In the genomic region with DNA sequence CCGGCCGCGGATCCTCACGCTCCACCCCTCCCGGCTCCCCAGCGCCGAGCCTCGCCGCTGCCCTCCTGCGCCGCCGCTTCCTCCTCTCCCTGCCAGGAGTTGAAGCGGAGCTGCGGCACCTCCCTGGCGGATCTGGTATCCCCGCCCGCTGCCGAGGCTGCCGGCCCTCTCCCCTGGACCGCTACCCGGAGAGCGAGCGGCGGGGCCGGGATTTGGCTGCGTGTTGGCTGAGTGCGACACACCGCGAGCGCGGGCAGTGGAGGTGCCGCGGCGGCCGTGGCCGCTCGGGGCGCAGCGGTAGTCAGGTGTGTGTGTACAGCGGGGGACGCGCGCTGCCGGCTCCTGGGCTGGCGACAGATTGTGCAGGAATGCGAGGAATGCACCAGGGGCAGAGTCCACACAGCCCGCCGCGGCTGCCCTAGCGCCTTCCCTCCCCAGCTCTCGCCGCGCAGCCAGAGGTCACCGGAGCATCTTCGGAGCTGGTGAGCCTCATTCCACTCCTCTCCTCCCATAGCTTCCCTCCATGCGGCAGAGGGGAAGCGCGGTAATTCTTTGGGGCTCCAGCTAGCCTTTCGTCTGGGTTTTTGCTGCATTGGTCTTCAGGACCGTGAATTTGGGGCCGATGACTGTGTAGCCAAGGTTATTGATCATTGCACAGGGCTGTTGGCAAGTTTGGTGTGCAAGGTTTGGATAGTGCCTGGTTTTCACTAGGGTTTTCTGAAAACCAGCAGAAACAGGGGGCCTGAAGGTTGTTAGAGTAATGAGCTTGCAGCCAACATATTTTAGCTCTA, we compare ENCODE assay signal across 1 cellular context.
TF ChIP-seq lines count a peak whose summit lies in the region.

No MANE protein-coding gene starts in this region.

TF ChIP-seq in HepG2, 621 proteins besides CTCF, POLR2A, EP300 and RAD21 (continued from another document and continues in another):
- TF ChIP-seq ZBTB40 (IDR thresholded peaks at IDR 0.05) (no peak), ZBTB40 (CRISPR knock-in tag; IDR thresholded peaks at IDR 0.05) (peak; percentile 89), HMG20B (CRISPR knock-in tag; conservative IDR thresholded peaks at IDR 0.05) (peak; percentile 85), JUNB (CRISPR knock-in tag; IDR thresholded peaks at IDR 0.05; ENCODE audit: borderline replicate concordance) (no peak), MAFK (conservative IDR thresholded peaks at IDR 0.05 in 1 of 2, IDR thresholded peaks at IDR 0.05 in 1 of 2; ENCODE audit: low read length in 2 of 2) (no peak; a peak in 1 of 4 replicates), ZC3H13 (CRISPR knock-in tag; IDR thresholded peaks at IDR 0.05) (peak; percentile 96), GTF3A (CRISPR knock-in tag; conservative IDR thresholded peaks at IDR 0.05) (peak; percentile 99), KAT8 (CRISPR knock-in tag; IDR thresholded peaks at IDR 0.05) (peak; percentile 90), ZNF33B (CRISPR knock-in tag; IDR thresholded peaks at IDR 0.05) (peak; percentile 66; the same call in 1 of the 2 replicates), ARID3A (IDR thresholded peaks at IDR 0.05; ENCODE audit: low read depth, low read length) (no peak; the same call in 1 of the 2 replicates), LBX2 (CRISPR knock-in tag; IDR thresholded peaks at IDR 0.05; ENCODE audit: borderline replicate concordance) (peak; percentile 88; the same call in 1 of the 2 replicates), NCOA5 (CRISPR knock-in tag; IDR thresholded peaks at IDR 0.05) (0 out of 2 replicates have a peak, but pooled peaks have one; percentile 29), DNMT1 (CRISPR knock-in tag; IDR thresholded peaks at IDR 0.05) (peak; percentile 97), XBP1 (CRISPR knock-in tag; IDR thresholded peaks at IDR 0.05) (peak; percentile 28; the same call in 1 of the 2 replicates), ZNF3 (CRISPR knock-in tag; IDR thresholded peaks at IDR 0.05) (peak; percentile 43; the same call in 1 of the 2 replicates), ZBTB39 (CRISPR knock-in tag; IDR thresholded peaks at IDR 0.05) (peak; percentile 97), TOPORS (CRISPR knock-in tag; IDR thresholded peaks at IDR 0.05) (peak; percentile 55), ZNF326 (CRISPR knock-in tag; IDR thresholded peaks at IDR 0.05; ENCODE audit: borderline replicate concordance) (no peak), PRMT3 (CRISPR knock-in tag; IDR thresholded peaks at IDR 0.05; ENCODE audit: borderline replicate concordance, low read depth) (peak; percentile 56; the same call in 1 of the 2 replicates), JARID2 (CRISPR knock-in tag; IDR thresholded peaks at IDR 0.05; ENCODE audit: insufficient replicate concordance) (peak; percentile 92), ZNF136 (CRISPR knock-in tag; IDR thresholded peaks at IDR 0.05; ENCODE audit: low read depth) (peak; percentile 95), SP140L (CRISPR knock-in tag; IDR thresholded peaks at IDR 0.05; ENCODE audit: borderline replicate concordance) (no peak; the same call in 1 of the 2 replicates), ETS1 (CRISPR knock-in tag; IDR thresholded peaks at IDR 0.05) (peak; percentile 78; the same call in 1 of the 2 replicates), CCDC6 (CRISPR knock-in tag; IDR thresholded peaks at IDR 0.05) (peak; percentile 96), MYC (CRISPR knock-in tag; IDR thresholded peaks at IDR 0.05; ENCODE audit: borderline replicate concordance) (peak; percentile 95), MTA3 (CRISPR knock-in tag; IDR thresholded peaks at IDR 0.05) (no peak), RBM22 (optimal IDR thresholded peaks at IDR 0.05; ENCODE audit: low read length) (peak; percentile 62), ZNF800 (CRISPR knock-in tag; IDR thresholded peaks at IDR 0.05) (peak; percentile 98), ZSCAN30 (CRISPR knock-in tag; IDR thresholded peaks at IDR 0.05) (no peak; the same call in 1 of the 2 replicates), ZNF563 (CRISPR knock-in tag; IDR thresholded peaks at IDR 0.05) (peak; percentile 91), ZNF782 (CRISPR knock-in tag; IDR thresholded peaks at IDR 0.05; ENCODE audit: borderline replicate concordance) (peak; percentile 99; the same call in 1 of the 2 replicates), CAMTA2 (CRISPR knock-in tag; IDR thresholded peaks at IDR 0.05; ENCODE audit: borderline replicate concordance) (no peak; the same call in 1 of the 2 replicates), CBX1 (IDR thresholded peaks at IDR 0.05; ENCODE audit: low read depth) (peak; percentile 98), PPARG (CRISPR knock-in tag; conservative IDR thresholded peaks at IDR 0.05) (peak; percentile 78), SMAD1 (CRISPR knock-in tag; IDR thresholded peaks at IDR 0.05; ENCODE audit: borderline replicate concordance, low read depth) (peak; percentile 99; the same call in 1 of the 2 replicates)
- TF ChIP-seq, protein P1, sequence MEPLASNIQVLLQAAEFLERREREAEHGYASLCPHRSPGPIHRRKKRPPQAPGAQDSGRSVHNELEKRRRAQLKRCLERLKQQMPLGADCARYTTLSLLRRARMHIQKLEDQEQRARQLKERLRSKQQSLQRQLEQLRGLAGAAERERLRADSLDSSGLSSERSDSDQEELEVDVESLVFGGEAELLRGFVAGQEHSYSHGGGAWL (CRISPR knock-in tag; IDR thresholded peaks at IDR 0.05): peak; percentile 94
- TF ChIP-seq, protein P2, sequence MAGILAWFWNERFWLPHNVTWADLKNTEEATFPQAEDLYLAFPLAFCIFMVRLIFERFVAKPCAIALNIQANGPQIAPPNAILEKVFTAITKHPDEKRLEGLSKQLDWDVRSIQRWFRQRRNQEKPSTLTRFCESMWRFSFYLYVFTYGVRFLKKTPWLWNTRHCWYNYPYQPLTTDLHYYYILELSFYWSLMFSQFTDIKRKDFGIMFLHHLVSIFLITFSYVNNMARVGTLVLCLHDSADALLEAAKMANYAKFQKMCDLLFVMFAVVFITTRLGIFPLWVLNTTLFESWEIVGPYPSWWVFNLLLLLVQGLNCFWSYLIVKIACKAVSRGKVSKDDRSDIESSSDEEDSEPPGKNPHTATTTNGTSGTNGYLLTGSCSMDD (CRISPR knock-in tag; IDR thresholded peaks at IDR 0.05): peak; percentile 93; the same call in 1 of the 2 replicates
